In the genomic region with DNA sequence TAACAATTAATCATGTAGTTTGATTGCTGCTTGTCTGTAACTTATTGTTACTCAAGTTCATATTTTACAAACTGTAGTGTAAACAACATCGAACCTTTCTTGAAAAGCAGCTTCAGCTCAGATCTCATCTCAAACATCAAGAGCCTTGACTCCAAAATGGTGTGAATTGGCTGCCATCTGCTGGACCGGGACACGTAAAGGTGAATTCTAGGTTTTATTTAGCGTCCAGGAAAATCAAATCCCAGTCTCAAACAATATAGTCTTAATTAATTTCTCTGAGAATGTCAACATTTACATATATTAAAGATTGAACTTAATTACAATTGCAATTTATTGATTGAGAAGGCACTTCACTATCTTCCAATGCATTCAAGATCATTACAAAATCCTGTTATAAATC, we compare ENCODE assay signal across 9 cellular contexts.
DNase-seq lines count a peak whose midpoint lies in the region; ATAC-seq and TF ChIP-seq lines count a peak whose summit lies in the region.
"Had no signal": no experiment of that assay in that cellular context is flagged by ENCODE, and none has a peak within 500 bp of the region (broad histone marks: within the 10 kb centered on the region; RNA-seq: fewer than 3 reads in every experiment).

No MANE protein-coding gene starts in this region.

- H3K27ac ChIP-seq in endodermal cell (ENCODE audit: low read depth, low read length): no peak overlapping the region
- H3K27ac ChIP-seq in gastrocnemius medialis: no peak overlapping the region

- no peaks in the 10 kb centered on the region for H3K4me1 Mint-ChIP-seq in endodermal cell
- H3K4me1 Mint-ChIP-seq: CD4-positive, CD25-positive, alpha-beta regulatory T cell had no signal

- peak; percentile 4 for DNase-seq in activated CD4-positive, alpha-beta T cell treated with anti-CD3 and anti-CD28 coated beads for 48 hours
- DNase-seq in activated CD4-positive, alpha-beta T cell treated with anti-CD3 and anti-CD28 coated beads, Interleukin-2, amount 50 U/mL, for 4 hours: no peak
- peak; percentile 67 for DNase-seq in NCI-H69 (lab: John Stamatoyannopoulos, UW)
- peak; percentile 73 for DNase-seq in endodermal cell
- no peak for DNase-seq in retinal pigment epithelial cell (ENCODE audit: low read depth)
- no peak for DNase-seq in activated CD4-positive, CD25-positive, alpha-beta regulatory T cell (lab: John Stamatoyannopoulos, UW)
- DNase-seq in gastrocnemius medialis: no peak
- no peak for DNase-seq in COLO829 (ENCODE audit: low spot score)

- peaks cover 7% of the 10 kb centered on the region for H3K9me3 ChIP-seq in endodermal cell (ENCODE audit: control insufficient read depth, low read length)
- H3K9me3 ChIP-seq in gastrocnemius medialis: no peaks in the 10 kb centered on the region

- H3K27ac Mint-ChIP-seq in endodermal cell: no peak overlapping the region
- H3K27ac Mint-ChIP-seq: CD4-positive, CD25-positive, alpha-beta regulatory T cell had no signal

- TF ChIP-seq CTCF in endodermal cell (conservative IDR thresholded peaks at IDR 0.05) (peak; percentile 70), retinal pigment epithelial cell (conservative IDR thresholded peaks at IDR 0.05; ENCODE audit: low read depth, low read length) (peak; percentile 13), gastrocnemius medialis (IDR thresholded peaks at IDR 0.05 in 4 of 5, conservative IDR thresholded peaks at IDR 0.05 in 1 of 5) (no peak)

- H3K4me3 Mint-ChIP-seq in endodermal cell: no peak overlapping the region
- H3K4me3 Mint-ChIP-seq: CD4-positive, CD25-positive, alpha-beta regulatory T cell had no signal

- no peak for ATAC-seq in gastrocnemius medialis

- H3K4me1 ChIP-seq in endodermal cell (ENCODE audit: control insufficient read depth, insufficient read depth, low read length): no peaks in the 10 kb centered on the region
- H3K4me1 ChIP-seq in gastrocnemius medialis: no peaks in the 10 kb centered on the region

- no peaks in the 10 kb centered on the region for H3K27me3 Mint-ChIP-seq in endodermal cell (ENCODE audit: insufficient read depth)

- H3K36me3 ChIP-seq in endodermal cell (ENCODE audit: control insufficient read depth, insufficient read depth, low read length) (no peaks in the 10 kb centered on the region), gastrocnemius medialis (no peaks in the 10 kb centered on the region)

- no peaks in the 10 kb centered on the region for H3K36me3 Mint-ChIP-seq in endodermal cell (ENCODE audit: low read depth)
- H3K36me3 Mint-ChIP-seq: CD4-positive, CD25-positive, alpha-beta regulatory T cell had no signal

- H3K4me3 ChIP-seq in endodermal cell (ENCODE audit: low read length) (no peak overlapping the region), retinal pigment epithelial cell (ENCODE audit: low read length) (no peak overlapping the region), gastrocnemius medialis (no peak overlapping the region)

- H3K9ac ChIP-seq in endodermal cell (ENCODE audit: extremely low read depth, low read length, poor library complexity, severe bottlenecking): no peak overlapping the region

- 52 to 100% methylated on average over 1 to 4 of the region's 4 CpGs for WGBS in endodermal cell (ENCODE audit: insufficient coverage in 1 of 2, insufficient read length in 1 of 2), 2 experiments

- intact Hi-C loops in gastrocnemius medialis (cut with DNase I; ENCODE audit: low total_unique reads): no loop called here

- TF ChIP-seq POLR2A in gastrocnemius medialis (IDR thresholded peaks at IDR 0.05): no peak

- H3K27me3 ChIP-seq in endodermal cell (ENCODE audit: control insufficient read depth, insufficient read depth, low read length, poor library complexity, severe bottlenecking) (no peaks in the 10 kb centered on the region), gastrocnemius medialis (no peaks in the 10 kb centered on the region)

- H3K9me3 Mint-ChIP-seq in endodermal cell: no peaks in the 10 kb centered on the region

- in situ Hi-C loops in gastrocnemius medialis (cut with MboI; ENCODE audit: low sequenced_read_pairs in 4 of 4): no loop called here

Comparison
In these comparisons a context has a peak if more than half of its experiments do, and no peak if none do; other contexts are left out.
1. DNase-seq: peak in activated CD4-positive, alpha-beta T cell treated with anti-CD3 and anti-CD28 coated beads for 48 hours (single experiment), NCI-H69 (single experiment) and endodermal cell (single experiment); none in activated CD4-positive, alpha-beta T cell treated with anti-CD3 and anti-CD28 coated beads, Interleukin-2, amount 50 U/mL, for 4 hours (0 of 2), retinal pigment epithelial cell (single experiment), activated CD4-positive, CD25-positive, alpha-beta regulatory T cell (0 of 4), gastrocnemius medialis (0 of 2) and COLO829 (single experiment).
2. CTCF ChIP-seq: peak in endodermal cell (single experiment) and retinal pigment epithelial cell (single experiment); none in gastrocnemius medialis (0 of 5).